Comparison of ENCODE assay signal across 9 cellular contexts in the genomic region with DNA sequence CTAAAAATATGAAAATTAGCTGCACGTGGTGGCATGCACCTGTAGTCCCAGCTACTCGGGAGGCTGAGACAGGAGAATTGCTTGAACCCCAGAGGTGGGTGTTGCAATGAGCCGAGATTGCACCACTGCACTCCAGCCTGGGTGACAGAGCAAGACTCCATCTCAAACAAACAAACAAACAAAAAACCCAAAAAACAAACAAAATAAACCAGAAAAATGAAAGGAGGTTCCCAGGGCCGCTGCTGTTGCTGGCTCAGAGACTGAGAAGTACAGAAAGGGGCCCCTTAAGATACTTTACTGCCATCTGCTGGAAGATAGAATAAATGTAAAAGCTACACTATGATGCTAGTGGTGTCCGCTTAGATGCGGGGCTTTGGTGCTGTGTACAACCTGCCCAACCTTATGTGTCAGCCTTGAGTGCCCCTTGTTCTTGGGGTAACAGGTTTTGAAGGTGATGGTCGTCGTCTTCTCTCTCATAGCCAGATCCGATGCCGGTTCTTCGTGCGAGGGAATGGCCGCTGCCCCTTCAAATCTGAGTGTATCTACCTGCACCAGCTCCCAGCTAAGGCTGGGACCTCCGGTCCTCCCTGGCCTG. TPM values are rescaled to one million over a fixed set of nuclear protein-coding genes. Genes with fewer than 3 reads are reported as not detected.
A peak's percentile ranks its signal among the peaks of the same experiment; 100 is the strongest.
DNase-seq lines count a peak whose midpoint lies in the region; ATAC-seq and TF ChIP-seq lines count a peak whose summit lies in the region.
"Had no signal": no experiment of that assay in that cellular context is flagged by ENCODE, and none has a peak within 500 bp of the region (broad histone marks: within the 10 kb centered on the region; RNA-seq: fewer than 3 reads in every experiment).

No MANE protein-coding gene starts in this region.

- H3K36me3 Mint-ChIP-seq in Caco-2 (ENCODE audit: insufficient read depth, unreplicated experiment) (no peaks in the 10 kb centered on the region), GM23338 (ENCODE audit: low read depth) (no peaks in the 10 kb centered on the region; the same call in 2 of the 3 replicates), T-cell (no peaks in the 10 kb centered on the region)

- H3K4me3 Mint-ChIP-seq in Caco-2 (ENCODE audit: unreplicated experiment): no peak overlapping the region
- no peak overlapping the region for H3K4me3 Mint-ChIP-seq in GM23338
- H3K4me3 Mint-ChIP-seq in T-cell: no peak overlapping the region

- H3K4me1 ChIP-seq in Caco-2 (no peaks in the 10 kb centered on the region), GM23338 (ENCODE audit: insufficient read depth) (peaks cover 22% of the 10 kb centered on the region), liver (ENCODE audit: control insufficient read depth in 4 of 4, insufficient read depth in 4 of 4, low read length in 3 of 4) (peaks cover 5 to 19% (median 14%) of the 10 kb centered on the region in 4 donors)

- H2AFZ ChIP-seq in GM23338: no peak overlapping the region

- no peaks in the 10 kb centered on the region for H3K9me2 ChIP-seq in GM23338 (ENCODE audit: insufficient read depth)

- H3K27ac ChIP-seq in GM23338 (ENCODE audit: low read depth): no peak overlapping the region
- H3K27ac ChIP-seq in liver (ENCODE audit: low read depth in 1 of 2, low read length in 2 of 2): no peak overlapping the region

- ATAC-seq in GM23338 (peak; percentile 62), T-cell (replicated peaks in 1 of 4) (peak; percentile 55 to 68 (median 58))

- H3K4me1 Mint-ChIP-seq in Caco-2 (ENCODE audit: low read depth, unreplicated experiment): peaks cover 7% of the 10 kb centered on the region
- peaks cover 25% of the 10 kb centered on the region for H3K4me1 Mint-ChIP-seq in GM23338
- peaks cover 41 to 44% (median 42%) of the 10 kb centered on the region in 3 donors for H3K4me1 Mint-ChIP-seq in T-cell

- no peak overlapping the region for H3K4me2 ChIP-seq in GM23338

- H3K27ac Mint-ChIP-seq in Caco-2 (ENCODE audit: unreplicated experiment): no peak overlapping the region
- H3K27ac Mint-ChIP-seq in GM23338: no peak overlapping the region
- peak overlapping the region in 1 of 2 donors; percentile 66 for H3K27ac Mint-ChIP-seq in T-cell

- H4K20me1 ChIP-seq in GM23338 (replicated peaks; ENCODE audit: insufficient read depth): no peaks in the 10 kb centered on the region; the same call in 1 of the 2 replicates

- no peak overlapping the region for H3K9ac ChIP-seq in liver (ENCODE audit: low read depth in 1 of 2, low read length in 2 of 2)

- BruUV-seq in Caco-2 (replicated peaks; lab: Mats Ljungman, UMichigan): no TSS peak

- TF ChIP-seq CTCF in Caco-2 (IDR thresholded peaks at IDR 0.05; ENCODE audit: insufficient read depth in 1 of 2, low read depth in 1 of 2, low read length in 1 of 2, severe bottlenecking in 1 of 2, unreplicated experiment in 1 of 2): peak; percentile 70 to 73
- TF ChIP-seq CTCF in GM23338 (conservative IDR thresholded peaks at IDR 0.05; ENCODE audit: low read depth in 2 of 2): peak; percentile 72 to 77
- peak; percentile 73 for TF ChIP-seq CTCF in liver (IDR thresholded peaks at IDR 0.05; ENCODE audit: low read depth, low read length, missing input control)

- TF ChIP-seq RAD21 in liver (IDR thresholded peaks at IDR 0.05): peak; percentile 87 to 96

- no peaks in the 10 kb centered on the region for H3K36me3 ChIP-seq in Caco-2 (ENCODE audit: control insufficient read depth, insufficient read depth, low read length)
- no peaks in the 10 kb centered on the region for H3K36me3 ChIP-seq in GM23338 (ENCODE audit: insufficient read depth)
- H3K36me3 ChIP-seq in liver (ENCODE audit: control insufficient read depth in 4 of 4, insufficient read depth in 3 of 4, low read depth in 1 of 4, low read length in 3 of 4): no peaks in the 10 kb centered on the region

- H3K27me3 ChIP-seq in Caco-2 (replicated peaks; ENCODE audit: control insufficient read depth, insufficient read depth, low read length) (no peaks in the 10 kb centered on the region), GM23338 (ENCODE audit: insufficient read depth) (peaks cover 9% of the 10 kb centered on the region; the same call in 1 of the 2 replicates), liver (ENCODE audit: control insufficient read depth in 4 of 4, insufficient read depth in 4 of 4, low read length in 3 of 4) (no peaks in the 10 kb centered on the region)

- 28% methylated on average over 14 of the region's 14 CpGs for WGBS in liver

- no peak overlapping the region for H3K4me3 ChIP-seq in Caco-2 (ENCODE audit: low read depth, low read length)
- no peak overlapping the region for H3K4me3 ChIP-seq in GM23338
- H3K4me3 ChIP-seq in liver (ENCODE audit: low read depth in 1 of 3, low read length in 3 of 3): no peak overlapping the region

- no peaks in the 10 kb centered on the region for H3K27me3 Mint-ChIP-seq in Caco-2 (ENCODE audit: insufficient read depth, unreplicated experiment)
- peaks cover 6% of the 10 kb centered on the region for H3K27me3 Mint-ChIP-seq in GM23338 (ENCODE audit: insufficient read depth, low read depth, poor library complexity)
- H3K27me3 Mint-ChIP-seq in T-cell: no peaks in the 10 kb centered on the region

- DNase-seq in Caco-2 (peak in 1 of 2 experiments; percentile 58), GM23338 (ENCODE audit: low spot score) (peak; percentile 93), NCI-H187 treated with DMSO at 0.1 percent for 48 hours (lab: John Stamatoyannopoulos, UW) (peak; percentile 59), T-cell (peak in 17 of 34 experiments; percentile 14 to 40 (median 25)), cerebellum (ENCODE audit: low spot score) (peak; percentile 91), superior temporal gyrus (ENCODE audit: extremely low spot score) (peak; percentile 96), mucosa of gallbladder (ENCODE audit: low spot score) (no peak)

- POLR2A ChIA-PET in Caco-2 (lab: Charles Lee) (interaction anchor here (0.6 to 1.0 kb wide), 2 partner anchors 30 to 33 kb away, joined by 3 to 4 read pairs; no protein-coding TSS in a partner anchor), T-cell (lab: Charles Lee) (interaction anchor here in 1 of 2 donors (0.5 kb wide), 1 partner anchor 101 kb away, joined by 6 read pairs; no protein-coding TSS in a partner anchor)

- H3K79me2 ChIP-seq in GM23338 (replicated peaks; ENCODE audit: insufficient read depth): peaks cover 6% of the 10 kb centered on the region; the same call in 1 of the 2 replicates

- intact Hi-C loops in Caco-2 (cut with micrococcal nuclease; ENCODE audit: unreplicated experiment): loop anchor here (1.0 to 5.0 kb wide), 5 partner anchors 34 to 152 kb away; partner anchors contain the start of genes DEF6 and PPARD

- CTCF ChIA-PET in Caco-2 (lab: Charles Lee) (interaction anchor here (0.6 to 2.5 kb wide), 17 partner anchors 17 to 528 kb away, joined by 3 to 50 read pairs (median 3); partner anchors contain the start of genes DEF6 and PPARD), T-cell (lab: Charles Lee) (interaction anchor here (0.5 to 6.5 kb wide), 20 partner anchors 18 to 194 kb away, joined by 3 to 67 read pairs (median 4); partner anchors contain the start of genes PPARD (in 2 of the 2), DEF6 (in 1 of the 2) and RPL10A (in 1 of the 2))

- H3F3A ChIP-seq in GM23338 (replicated peaks; ENCODE audit: low read depth): 0 out of 2 replicates have a peak, but pooled peaks cover 3% of the 10 kb centered on the region

- no peaks in the 10 kb centered on the region for H3K9me3 ChIP-seq in Caco-2
- no peaks in the 10 kb centered on the region for H3K9me3 ChIP-seq in liver (ENCODE audit: control insufficient read depth in 4 of 4, low read length in 3 of 4)

- no peaks in the 10 kb centered on the region for H3K9me3 Mint-ChIP-seq in Caco-2 (ENCODE audit: unreplicated experiment)
- no peaks in the 10 kb centered on the region for H3K9me3 Mint-ChIP-seq in GM23338
- H3K9me3 Mint-ChIP-seq in T-cell: no peaks in the 10 kb centered on the region

TF ChIP-seq in liver, 16 proteins besides CTCF, POLR2A, EP300 and RAD21 (continues in another document):
- TF ChIP-seq SP1 (IDR thresholded peaks at IDR 0.05) (no peak), GABPA (IDR thresholded peaks at IDR 0.05 in 1 of 2, conservative IDR thresholded peaks at IDR 0.05 in 1 of 2) (no peak), RXRA (IDR thresholded peaks at IDR 0.05) (no peak)

RNA-seq across cellular contexts. Expression of gene FANCE, which starts 2.8 kb away (rescaled TPM):
- total RNA-seq in Caco-2 (2022) (10.5 and 12.4 TPM in 2 replicates), T-cell (10 to 100 TPM in 3 of 5 donors, 1 to 10 TPM in 2; 5.6 to 12.8 (median 11.7) TPM), cerebellum (6.9 TPM), liver (1 to 10 TPM in 1 of 2 donors, under 1 TPM in 1; 0.84 to 4.2 TPM), mucosa of gallbladder (2.6 TPM)
- total RNA-seq in GM23338 (2014; rRNA removed; shearing (Covaris generic)): 18.5 and 25.5 TPM in 2 replicates
- polyA plus RNA-seq in GM23338 (2016; fragmentation: Nextera tagmentation; extraction: Ambion mirVana) (5.4 and 6.5 TPM in 2 replicates), liver (under 1 TPM; 0.11 to 0.74 TPM)

RNA-seq across cellular contexts. Expression of gene RPL10A, which starts 18.8 kb away (rescaled TPM):
- total RNA-seq in Caco-2 (2022) (1,082 and 1,106 TPM in 2 replicates), T-cell (1,000 to 10,000 TPM; 1,890 to 2,203 (median 2,081) TPM), cerebellum (907 TPM), liver (1,000 to 10,000 TPM in 1 of 2 donors, 100 to 1,000 TPM in 1; 363 to 1,235 TPM), mucosa of gallbladder (921 TPM)
- total RNA-seq in GM23338 (2014; rRNA removed; shearing (Covaris generic)): 1,297 and 1,329 TPM in 2 replicates
- polyA plus RNA-seq in GM23338 (2016; fragmentation: Nextera tagmentation; extraction: Ambion mirVana) (686 and 730 TPM in 2 replicates), liver (100 to 1,000 TPM; 213 to 694 TPM)

RNA-seq across cellular contexts. Expression of gene TEAD3, which starts 47.5 kb away (rescaled TPM):
- total RNA-seq in Caco-2 (2022) (51.8 and 57.2 TPM in 2 replicates), T-cell (under 1 TPM in 3 of 5 donors, not detected in 2; 0.26 to 0.53 (median 0.41) TPM), cerebellum (2.1 TPM), liver (1 to 10 TPM; 1.9 to 5.8 TPM), mucosa of gallbladder (45.3 TPM)
- total RNA-seq in GM23338 (2014; rRNA removed; shearing (Covaris generic)): 26.5 and 26.7 TPM in 2 replicates
- polyA plus RNA-seq in GM23338 (2016; fragmentation: Nextera tagmentation; extraction: Ambion mirVana) (15.0 and 15.6 TPM in 2 replicates), liver (1 to 10 TPM; 3.3 to 6.8 TPM)
- total RNA-seq: mononuclear cell had no signal
